Comparison of ENCODE assay signal across 2 cellular contexts in genomic region chr12:56086608-56087007, GRCh38.
TF ChIP-seq lines count a peak whose summit lies in the region.

No MANE protein-coding gene starts in this region.

TF ChIP-seq in liver, 16 proteins besides CTCF, POLR2A, EP300 and RAD21:
- TF ChIP-seq HNF4A (conservative IDR thresholded peaks at IDR 0.05) (no peak), JUND (IDR thresholded peaks at IDR 0.05) (no peak), FOXA2 (IDR thresholded peaks at IDR 0.05) (no peak)

TF ChIP-seq in HepG2, 621 proteins besides CTCF, POLR2A, EP300 and RAD21:
- TF ChIP-seq KDM6A (CRISPR knock-in tag; IDR thresholded peaks at IDR 0.05; ENCODE audit: low read depth) (no peak), ZNF275 (CRISPR knock-in tag; IDR thresholded peaks at IDR 0.05; ENCODE audit: borderline replicate concordance) (no peak), RCOR2 (CRISPR knock-in tag; IDR thresholded peaks at IDR 0.05) (no peak), RERE (CRISPR knock-in tag; IDR thresholded peaks at IDR 0.05; ENCODE audit: low read depth) (no peak), CHD2 (IDR thresholded peaks at IDR 0.05; ENCODE audit: low read depth, low read length) (no peak), ZNF329 (CRISPR knock-in tag; IDR thresholded peaks at IDR 0.05; ENCODE audit: low read depth) (no peak), ZNF616 (CRISPR knock-in tag; IDR thresholded peaks at IDR 0.05; ENCODE audit: low read depth) (no peak), DR1 (CRISPR knock-in tag; IDR thresholded peaks at IDR 0.05) (no peak), HOXA5 (CRISPR knock-in tag; IDR thresholded peaks at IDR 0.05) (no peak), PLSCR1 (CRISPR knock-in tag; IDR thresholded peaks at IDR 0.05; ENCODE audit: borderline replicate concordance) (no peak), ZNF773 (CRISPR knock-in tag; IDR thresholded peaks at IDR 0.05; ENCODE audit: borderline replicate concordance) (no peak), ZBTB40 (IDR thresholded peaks at IDR 0.05) (no peak), ZBTB40 (CRISPR knock-in tag; IDR thresholded peaks at IDR 0.05) (no peak), HMGA1 (CRISPR knock-in tag; conservative IDR thresholded peaks at IDR 0.05) (no peak), HNF1B (CRISPR knock-in tag; IDR thresholded peaks at IDR 0.05) (no peak), XRCC5 (optimal IDR thresholded peaks at IDR 0.05; ENCODE audit: low read length) (no peak), SIN3B (IDR thresholded peaks at IDR 0.05; ENCODE audit: low read length) (no peak)
